Comparison of ENCODE assay signal across 22 cellular contexts in genomic region chr7:47340490-47340889, GRCh38.
"Had no signal": no experiment of that assay in that cellular context is flagged by ENCODE, and none has a peak within 500 bp of the region (broad histone marks: within the 10 kb centered on the region; RNA-seq: fewer than 3 reads in every experiment).

No MANE protein-coding gene starts in this region.

- DNase-seq: Kasumi-1, MM.1S, NCI-H1092 treated with DMSO at 0.1 percent for 48 hours, NCI-H1436, NCI-H187, NCI-H2029, NCI-H2081 treated with DMSO at 0.1 percent for 48 hours, NCI-H2171 treated with DMSO at 0.1 percent for 48 hours, NCI-H345, NCI-H446 treated with DMSO at 0.1 percent for 48 hours, NCI-H510A treated with DMSO at 0.1 percent for 48 hours, NCI-H526 treated with DMSO at 0.1 percent for 48 hours, NCI-H774, RPMI8226, SHP77, SK-N-SH, SW 1271, T-cell had no signal

- H3K4me2 ChIP-seq: KMS-11, SK-N-SH had no signal

- H3K4me3 ChIP-seq: K562 had no signal

- H3K27me3 Mint-ChIP-seq: IgD-negative memory B cell, T-cell had no signal

- H3K27ac ChIP-seq: HL-60, KMS-11 had no signal

- ATAC-seq: K562, T-cell had no signal

- H3K9me3 Mint-ChIP-seq: IgD-negative memory B cell had no signal

- H3K4me3 Mint-ChIP-seq: IgD-negative memory B cell, T-cell had no signal

- H3K27ac Mint-ChIP-seq: IgD-negative memory B cell, T-cell had no signal

- H3K36me3 Mint-ChIP-seq: T-cell had no signal

- H3K4me1 Mint-ChIP-seq: T-cell had no signal

- H3K9ac ChIP-seq: KMS-11, SK-N-SH had no signal

- H3K9me3 ChIP-seq: SK-N-SH had no signal
